In the genomic region with DNA sequence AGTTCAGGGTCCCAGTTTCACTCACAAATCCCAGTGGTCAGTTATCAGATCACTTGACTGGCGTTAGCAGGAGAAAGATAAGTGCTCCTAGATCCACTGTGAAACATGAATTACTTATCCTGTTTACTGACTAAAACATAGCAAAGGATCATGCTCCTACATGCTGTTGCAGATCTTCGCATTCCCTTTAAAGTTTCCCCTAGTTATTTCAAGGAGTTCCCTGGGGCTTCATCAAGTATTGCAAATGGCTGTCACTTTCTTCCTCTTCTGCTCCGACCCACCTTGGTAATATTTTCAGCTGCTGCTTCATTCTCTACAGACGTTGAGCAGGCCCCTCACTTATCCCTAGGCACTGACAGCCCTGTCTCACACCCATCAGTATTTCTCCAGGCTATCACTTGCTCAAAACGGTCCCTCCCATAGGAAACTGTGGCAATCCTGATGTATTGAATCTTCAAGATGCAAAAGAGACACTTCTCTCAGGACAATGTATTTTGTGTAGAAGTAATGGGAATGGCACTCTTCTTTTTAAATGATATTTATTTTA, we compare ENCODE assay signal across 1 cellular context.
TF ChIP-seq lines count a peak whose summit lies in the region.

No MANE protein-coding gene starts in this region.

TF ChIP-seq in SK-N-SH treated with all-trans-retinoic acid at 6 μM for 48 hours, 23 proteins besides CTCF, POLR2A, EP300 and RAD21 (continued from another document):
- TF ChIP-seq, protein P1, sequence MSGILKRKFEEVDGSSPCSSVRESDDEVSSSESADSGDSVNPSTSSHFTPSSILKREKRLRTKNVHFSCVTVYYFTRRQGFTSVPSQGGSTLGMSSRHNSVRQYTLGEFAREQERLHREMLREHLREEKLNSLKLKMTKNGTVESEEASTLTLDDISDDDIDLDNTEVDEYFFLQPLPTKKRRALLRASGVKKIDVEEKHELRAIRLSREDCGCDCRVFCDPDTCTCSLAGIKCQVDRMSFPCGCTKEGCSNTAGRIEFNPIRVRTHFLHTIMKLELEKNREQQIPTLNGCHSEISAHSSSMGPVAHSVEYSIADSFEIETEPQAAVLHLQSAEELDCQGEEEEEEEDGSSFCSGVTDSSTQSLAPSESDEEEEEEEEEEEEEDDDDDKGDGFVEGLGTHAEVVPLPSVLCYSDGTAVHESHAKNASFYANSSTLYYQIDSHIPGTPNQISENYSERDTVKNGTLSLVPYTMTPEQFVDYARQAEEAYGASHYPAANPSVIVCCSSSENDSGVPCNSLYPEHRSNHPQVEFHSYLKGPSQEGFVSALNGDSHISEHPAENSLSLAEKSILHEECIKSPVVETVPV (CRISPR knock-in tag; IDR thresholded peaks at IDR 0.05), result no peak
- TF ChIP-seq, protein P2, sequence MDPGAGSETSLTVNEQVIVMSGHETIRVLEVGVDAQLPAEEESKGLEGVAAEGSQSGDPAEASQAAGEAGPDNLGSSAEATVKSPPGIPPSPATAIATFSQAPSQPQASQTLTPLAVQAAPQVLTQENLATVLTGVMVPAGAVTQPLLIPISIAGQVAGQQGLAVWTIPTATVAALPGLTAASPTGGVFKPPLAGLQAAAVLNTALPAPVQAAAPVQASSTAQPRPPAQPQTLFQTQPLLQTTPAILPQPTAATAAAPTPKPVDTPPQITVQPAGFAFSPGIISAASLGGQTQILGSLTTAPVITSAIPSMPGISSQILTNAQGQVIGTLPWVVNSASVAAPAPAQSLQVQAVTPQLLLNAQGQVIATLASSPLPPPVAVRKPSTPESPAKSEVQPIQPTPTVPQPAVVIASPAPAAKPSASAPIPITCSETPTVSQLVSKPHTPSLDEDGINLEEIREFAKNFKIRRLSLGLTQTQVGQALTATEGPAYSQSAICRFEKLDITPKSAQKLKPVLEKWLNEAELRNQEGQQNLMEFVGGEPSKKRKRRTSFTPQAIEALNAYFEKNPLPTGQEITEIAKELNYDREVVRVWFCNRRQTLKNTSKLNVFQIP (CRISPR knock-in tag; IDR thresholded peaks at IDR 0.05; ENCODE audit: borderline replicate concordance, low read depth), result no peak
- no peak for TF ChIP-seq ESRRG (CRISPR knock-in tag; IDR thresholded peaks at IDR 0.05)
- no peak for TF ChIP-seq ARNTL (CRISPR knock-in tag; IDR thresholded peaks at IDR 0.05; ENCODE audit: borderline replicate concordance, low read depth)
- TF ChIP-seq ISL1 (CRISPR knock-in tag; IDR thresholded peaks at IDR 0.05), result no peak
- TF ChIP-seq PPARA (CRISPR knock-in tag; IDR thresholded peaks at IDR 0.05; ENCODE audit: borderline replicate concordance), result no peak
- TF ChIP-seq ZNF565 (CRISPR knock-in tag; conservative IDR thresholded peaks at IDR 0.05; ENCODE audit: low read depth), result no peak
